13 cellular contexts compared by ENCODE assay signal in the genomic region with DNA sequence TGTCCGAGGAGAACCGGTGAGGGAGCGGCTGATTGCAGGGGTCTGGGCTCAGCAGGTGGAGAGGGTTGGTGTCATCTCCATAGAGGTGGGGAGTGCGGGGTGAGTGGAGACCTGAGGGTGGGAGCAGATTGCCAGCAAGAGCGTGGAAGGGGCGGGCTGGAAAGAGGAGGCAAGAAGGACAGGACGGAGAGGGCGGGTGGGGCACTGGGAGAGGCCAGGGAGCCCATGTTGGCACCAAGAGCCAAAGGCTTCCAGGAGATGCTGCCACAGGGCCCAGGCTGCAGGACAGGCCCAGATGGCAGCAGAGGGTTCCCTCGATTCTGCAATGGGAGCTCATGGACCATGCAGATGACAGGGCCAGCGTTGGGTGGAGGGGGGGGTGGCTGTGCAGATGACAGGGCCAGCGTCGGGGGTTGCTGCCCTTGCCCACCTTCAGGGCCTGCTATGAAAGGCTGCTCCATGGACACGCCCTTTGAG.
"Had no signal": no experiment of that assay in that cellular context is flagged by ENCODE, and none has a peak within 500 bp of the region (broad histone marks: within the 10 kb centered on the region; RNA-seq: fewer than 3 reads in every experiment).

No MANE protein-coding gene starts in this region.

- DNase-seq: cerebellar nuclear complex; dermis blood vessel endothelial cell; lower lobe of right lung; midbrain; nephron progenitor cell; stimulated activated CD4-positive, alpha-beta T cell treated with anti-CD3 and anti-CD28 coated beads, Interleukin-12 subunit alpha, Interleukin-12 subunit beta, amount 100 ng/mL, for 4 hours; stimulated activated naive CD4-positive, alpha-beta T cell; stomach had no signal

- H3K36me3 Mint-ChIP-seq: memory B cell had no signal

- ATAC-seq: heart left ventricle, left lung, lower lobe of right lung had no signal

- H3K9me3 ChIP-seq: heart left ventricle, left lung, lower lobe of right lung, stomach, vagina had no signal

- H3K27me3 Mint-ChIP-seq: memory B cell, type B pancreatic cell had no signal

- H3K36me3 ChIP-seq: heart left ventricle, left lung, lower lobe of right lung, stomach, vagina had no signal

- H3K27ac Mint-ChIP-seq: memory B cell had no signal

- H3K4me3 ChIP-seq: heart left ventricle, left lung, lower lobe of right lung, stomach, vagina had no signal

- H3K4me3 Mint-ChIP-seq: memory B cell, nephron progenitor cell, type B pancreatic cell had no signal

- H3K9me3 Mint-ChIP-seq: memory B cell, nephron progenitor cell, type B pancreatic cell had no signal

- H3K27ac ChIP-seq: heart left ventricle, left lung, lower lobe of right lung, stomach, vagina had no signal

- H3K27me3 ChIP-seq: heart left ventricle, left lung, stomach, vagina had no signal
